ENCODE assay signal across 8 cellular contexts in the genomic region with DNA sequence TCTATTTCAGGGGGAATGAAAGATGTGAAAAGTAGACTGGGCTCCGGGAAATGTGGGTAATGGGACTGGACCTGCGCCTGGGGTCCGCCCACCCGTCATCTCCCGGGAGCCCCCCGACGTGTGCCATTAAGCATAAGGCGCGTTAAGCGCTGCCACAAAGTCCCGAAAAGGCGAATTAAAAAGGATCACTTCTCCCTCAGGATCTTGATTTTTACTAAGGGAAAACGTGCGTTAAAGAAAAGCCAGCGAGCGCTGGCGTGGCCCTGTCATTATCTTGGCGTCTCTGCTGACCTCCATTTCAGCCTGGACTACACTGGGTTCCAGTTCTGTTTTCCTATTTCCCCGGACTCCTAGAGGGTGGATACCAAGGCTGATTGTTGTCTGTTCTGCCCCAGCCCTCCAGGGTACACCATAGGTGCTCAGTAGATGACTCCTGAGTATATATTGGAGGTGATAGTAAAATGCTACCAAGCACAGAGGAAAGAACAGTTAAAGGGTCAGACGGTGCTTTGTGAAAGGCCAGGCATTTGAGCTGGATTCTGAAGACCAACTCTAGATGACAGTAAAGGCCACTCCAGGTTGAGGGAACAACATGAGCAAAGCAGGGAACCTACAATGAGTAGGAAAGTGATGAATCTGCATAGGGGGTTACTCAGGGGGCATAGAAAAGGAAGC.
DNase-seq lines count a peak whose midpoint lies in the region; ATAC-seq and TF ChIP-seq lines count a peak whose summit lies in the region.

No MANE protein-coding gene starts in this region.

- peak; percentile 9 for ATAC-seq in upper lobe of right lung

- no peak overlapping the region for H2AK5ac ChIP-seq in mesenchymal stem cell (ENCODE audit: low read length, severe bottlenecking)

- H3K27me3 ChIP-seq in AG04450 (ENCODE audit: control insufficient read depth, insufficient read depth, low read length) (peaks cover under 1% of the 10 kb centered on the region), endocrine pancreas (ENCODE audit: control insufficient read depth, insufficient read depth, low read length) (no peaks in the 10 kb centered on the region), mesenchymal stem cell (ENCODE audit: control insufficient read depth in 1 of 2, insufficient read depth in 1 of 2, low read length in 2 of 2) (no peaks in the 10 kb centered on the region), upper lobe of right lung (no peaks in the 10 kb centered on the region)

- H3K14ac ChIP-seq in mesenchymal stem cell (ENCODE audit: low read length in 2 of 2) = peak overlapping the region in 1 of 2 experiments; percentile 49

- H3K4me1 ChIP-seq in endocrine pancreas (ENCODE audit: control insufficient read depth, insufficient read depth, low read length) (peaks cover 11% of the 10 kb centered on the region), mesenchymal stem cell (ENCODE audit: control insufficient read depth, insufficient read depth, low read depth, low read length) (peaks cover 3% of the 10 kb centered on the region), upper lobe of right lung (peaks cover 13% of the 10 kb centered on the region)

- H4K8ac ChIP-seq in mesenchymal stem cell (ENCODE audit: low read length) = peak overlapping the region; percentile 93

- in situ Hi-C loops in SK-MEL-5 (cut with HindIII; ENCODE audit: low pct_unique_long_range_greater_than_20kb, low sequenced_read_pairs) = no loop called here

- no peak overlapping the region for H2BK12ac ChIP-seq in mesenchymal stem cell (ENCODE audit: low read length in 2 of 2)

- H2BK5ac ChIP-seq in mesenchymal stem cell (ENCODE audit: low read depth, low read length, poor library complexity, severe bottlenecking) = no peak overlapping the region

- H3K4me3 ChIP-seq in AG04450 (ENCODE audit: low read depth, low read length) (peak overlapping the region; percentile 75), endocrine pancreas (ENCODE audit: control insufficient read depth, insufficient read depth, low read length) (peak overlapping the region; percentile 60), mesenchymal stem cell (ENCODE audit: insufficient read depth in 1 of 2, low read depth in 1 of 2, low read length in 2 of 2) (peak overlapping the region; percentile 67 to 84), upper lobe of right lung (peak overlapping the region; percentile 76)

- DNase-seq in AG04450 (ENCODE audit: low read depth, low spot score) (no peak), GM20000 (ENCODE audit: low spot score) (peak; percentile 48), SK-MEL-5 (ENCODE audit: low read depth, low spot score) (peak; percentile 52), mesenchymal stem cell (peak; percentile 62), upper lobe of right lung (peak; percentile 64), NCI-H2171 treated with DMSO at 0.1 percent for 48 hours (lab: John Stamatoyannopoulos, UW) (no peak)
- no peak for DNase-seq in stimulated activated CD4-positive, alpha-beta T cell treated with anti-CD3 and anti-CD28 coated beads, Interleukin-2, amount 100 ng/mL, for 48 hours

- CTCF ChIA-PET in AG04450 (lab: Charles Lee) = no interaction called here

- H4K91ac ChIP-seq in mesenchymal stem cell (ENCODE audit: low read length) = peak overlapping the region; percentile 63

- WGBS in mesenchymal stem cell = 5% methylated on average over 20 of the region's 20 CpGs

- H3K23ac ChIP-seq in mesenchymal stem cell (ENCODE audit: low read length in 2 of 2) = no peak overlapping the region

- H3K36me3 ChIP-seq in endocrine pancreas (ENCODE audit: control insufficient read depth, insufficient read depth, low read length) (no peaks in the 10 kb centered on the region), mesenchymal stem cell (ENCODE audit: control insufficient read depth in 1 of 2, insufficient read depth in 2 of 2, low read depth in 1 of 2, low read length in 2 of 2) (no peaks in the 10 kb centered on the region), upper lobe of right lung (no peaks in the 10 kb centered on the region)

- no peak overlapping the region for H2BK15ac ChIP-seq in mesenchymal stem cell (ENCODE audit: low read depth, poor library complexity, severe bottlenecking)

- peak overlapping the region; percentile 5 to 30 for H3K18ac ChIP-seq in mesenchymal stem cell (ENCODE audit: low read depth in 1 of 2, low read length in 2 of 2)

- peak overlapping the region; percentile 92 for H3K4me2 ChIP-seq in mesenchymal stem cell (ENCODE audit: low read length, poor library complexity, severe bottlenecking)

- peak overlapping the region; percentile 56 for H2AFZ ChIP-seq in mesenchymal stem cell (ENCODE audit: low read depth, low read length)

- H2BK120ac ChIP-seq in mesenchymal stem cell (ENCODE audit: low read depth, low read length) = no peak overlapping the region

- TF ChIP-seq CTCF in AG04450 (IDR thresholded peaks at IDR 0.05; ENCODE audit: low read depth, low read length) = no peak
- no peak for TF ChIP-seq CTCF in GM20000 (IDR thresholded peaks at IDR 0.05; ENCODE audit: extremely low read depth, missing control alignments)
- no peak for TF ChIP-seq CTCF in upper lobe of right lung (IDR thresholded peaks at IDR 0.05)

- peak overlapping the region; percentile 78 for H3K9ac ChIP-seq in endocrine pancreas (ENCODE audit: control insufficient read depth, insufficient read depth, low read length)
- peak overlapping the region; percentile 91 for H3K9ac ChIP-seq in mesenchymal stem cell (ENCODE audit: low read length)

- H3K4ac ChIP-seq in mesenchymal stem cell (ENCODE audit: low read depth in 1 of 2, low read length in 2 of 2) = peak overlapping the region; percentile 9 to 83

- H3K27ac ChIP-seq in AG04450 (ENCODE audit: low read depth, low read length) (peak overlapping the region; percentile 39), mesenchymal stem cell (ENCODE audit: low read length, poor library complexity, severe bottlenecking) (peak overlapping the region; percentile 92), upper lobe of right lung (peak overlapping the region; percentile 91)

- no peaks in the 10 kb centered on the region for H3K79me1 ChIP-seq in mesenchymal stem cell (replicated peaks; ENCODE audit: low read length, poor library complexity, severe bottlenecking)

- POLR2A ChIA-PET in AG04450 (lab: Yijun Ruan, JAX) = interaction anchor here (0.6 kb wide), 1 partner anchor 89 kb away, joined by 3 read pairs; the partner anchor contains the start of gene ARID1B

- H3K9me3 ChIP-seq in AG04450 (ENCODE audit: control insufficient read depth, insufficient read depth, low read length) = no peaks in the 10 kb centered on the region
- H3K9me3 ChIP-seq in endocrine pancreas (ENCODE audit: control insufficient read depth, low read length) = no peaks in the 10 kb centered on the region
- H3K9me3 ChIP-seq in mesenchymal stem cell (ENCODE audit: control insufficient read depth, low read length) = no peaks in the 10 kb centered on the region
- H3K9me3 ChIP-seq in upper lobe of right lung = no peaks in the 10 kb centered on the region

- intact Hi-C loops in upper lobe of right lung (cut with DNase I) = no loop called here

Comparison
In these comparisons a context has a peak if more than half of its experiments do, and no peak if none do; other contexts are left out.
1. DNase-seq: peak in GM20000 (single experiment), SK-MEL-5 (single experiment), mesenchymal stem cell (single experiment) and upper lobe of right lung (single experiment); none in AG04450 (single experiment), NCI-H2171 treated with DMSO at 0.1 percent for 48 hours (single experiment) and stimulated activated CD4-positive, alpha-beta T cell treated with anti-CD3 and anti-CD28 coated beads, Interleukin-2, amount 100 ng/mL, for 48 hours (0 of 2).
2. H3K27ac ChIP-seq: peak in every context shown above with its lines; median percentile 92 in mesenchymal stem cell; 91 in upper lobe of right lung; 39 in AG04450.
3. Peak in every context shown above with its lines, with median percentiles within 50 percentile points of each other: H3K4me3 ChIP-seq.